8 cellular contexts compared by ENCODE assay signal in genomic region chr16:83926726-83927397, GRCh38. TPM values are rescaled to one million over a fixed set of nuclear protein-coding genes. Genes with fewer than 3 reads are reported as not detected.
DNase-seq lines count a peak whose midpoint lies in the region; ATAC-seq, FAIRE-seq and TF ChIP-seq lines count a peak whose summit lies in the region.

No MANE protein-coding gene starts in this region.

- no peaks in the 10 kb centered on the region for H4K20me1 ChIP-seq in HepG2 (ENCODE audit: insufficient read depth, low read length)

- H2AFZ ChIP-seq in HepG2 (ENCODE audit: low read length): peak overlapping the region; percentile 71

- DNase-seq in COR-L47 (lab: John Stamatoyannopoulos, UW): peak; percentile 57
- peak; percentile 45 for DNase-seq in NCI-H2107 treated with DMSO at 0.1 percent for 48 hours (lab: John Stamatoyannopoulos, UW; ENCODE audit: unreplicated experiment)
- peak; percentile 71 to 76 for DNase-seq in activated CD4-positive, alpha-beta T cell treated with anti-CD3 and anti-CD28 coated beads, Interleukin-2, amount 50 U/mL, for 48 hours
- DNase-seq in effector CD8-positive, alpha-beta T cell (lab: John Stamatoyannopoulos, UW): peak; percentile 12
- DNase-seq in HepG2 (ENCODE audit: low spot score): peak; percentile 82
- peak; percentile 42 to 71 for DNase-seq in stimulated activated CD4-positive, alpha-beta T cell treated with anti-CD3 and anti-CD28 coated beads, Interleukin-4, amount 100 ng/mL, for 48 hours (ENCODE audit: low read depth in 2 of 2)

- H3K4me1 ChIP-seq in HepG2 (ENCODE audit: insufficient read depth, low read length): peaks cover 43% of the 10 kb centered on the region

- no TSS peak for BruUV-seq in HepG2 (replicated peaks; lab: Mats Ljungman, UMichigan)

- WGBS in HepG2 (ENCODE audit: low lambda C conversion rate): 11% methylated on average over 32 of the region's 35 CpGs

- ATAC-seq in GM21576 (IDR thresholded peaks at IDR 0.05; ENCODE audit: unreplicated experiment) (peak; percentile 57), HepG2 (peak; percentile 83), HG03378 (IDR thresholded peaks at IDR 0.05; ENCODE audit: unreplicated experiment) (no peak)

- H3K9ac ChIP-seq in HepG2 (ENCODE audit: insufficient read depth, low read depth, low read length): peak overlapping the region; percentile 26

- H3K9me3 ChIP-seq in HepG2 (ENCODE audit: low read length): no peaks in the 10 kb centered on the region

- in situ Hi-C loops in HepG2 (cut with HindIII; ENCODE audit: extremely low pct_ligation_motif_present, low pct_unique_long_range_greater_than_20kb): loop anchor here (10.0 kb wide), 1 partner anchor 118 kb away; the partner anchor contains the start of gene SLC38A8

- peak in 1 of 2 experiments; percentile 68; a peak in 1 of 4 replicates for TF ChIP-seq EP300 in HepG2 (IDR thresholded peaks at IDR 0.05; ENCODE audit: low read depth in 2 of 2, low read length in 2 of 2)
- TF ChIP-seq EP300 in HepG2 (CRISPR knock-in tag; IDR thresholded peaks at IDR 0.05; ENCODE audit: borderline replicate concordance): no peak

- intact Hi-C loops in HepG2 (cut with micrococcal nuclease; ENCODE audit: unreplicated experiment): loop anchor here (1.0 kb wide), 3 partner anchors 27 to 138 kb away; no protein-coding TSS in a partner anchor

- peak; percentile 97 for TF ChIP-seq CTCF in HepG2 (CRISPR knock-in tag; IDR thresholded peaks at IDR 0.05)

- TF ChIP-seq POLR2A in HepG2 (IDR thresholded peaks at IDR 0.05; ENCODE audit: insufficient read depth in 1 of 2, low read depth in 2 of 2, low read length in 2 of 2): no peak

- FAIRE-seq in HepG2 (lab: Jason Lieb, UNC): peak; percentile 84

- H3K4me3 ChIP-seq in HepG2 (replicated peaks in 1 of 3; ENCODE audit: insufficient read depth in 1 of 3, low read depth in 2 of 3, low read length in 3 of 3): peak overlapping the region; percentile 20 to 69 (median 47)

- no peak overlapping the region for H3K27ac ChIP-seq in HepG2 (ENCODE audit: extremely low read length, insufficient read depth, low read length)

- CTCF ChIA-PET in HepG2 (lab: Yijun Ruan, JAX; ENCODE audit: low intra/inter-chr PET ratio, low total read pairs): interaction anchor here (1.6 to 3.0 kb wide), 4 partner anchors 28 to 138 kb away, joined by 9 to 31 read pairs (median 16); partner anchors contain the start of gene OSGIN1

- H3K36me3 ChIP-seq in HepG2 (replicated peaks in 1 of 2; ENCODE audit: control insufficient read depth in 1 of 2, insufficient read depth in 2 of 2, low read length in 2 of 2): no peaks in the 10 kb centered on the region

- POLR2A ChIA-PET in HepG2 (lab: Yijun Ruan, JAX): interaction anchor here (0.9 to 5.4 kb wide), 4 partner anchors 16 to 29 kb away, joined by 4 to 46 read pairs (median 5); partner anchors contain the start of gene OSGIN1

- peak overlapping the region; percentile 91 for H3K4me2 ChIP-seq in HepG2 (ENCODE audit: low read depth, low read length)

- peaks cover 3 to 21% of the 10 kb centered on the region in 2 experiments; a peak in 4 of 5 replicates for H3K27me3 ChIP-seq in HepG2 (ENCODE audit: control insufficient read depth in 1 of 2, insufficient read depth in 2 of 2, low read length in 2 of 2)

- peak; percentile 97 for TF ChIP-seq RAD21 in HepG2 (CRISPR knock-in tag; IDR thresholded peaks at IDR 0.05)

- no peaks in the 10 kb centered on the region for H3K79me2 ChIP-seq in HepG2 (ENCODE audit: insufficient read depth, low read length)

TF ChIP-seq in HepG2, 621 proteins besides CTCF, POLR2A, EP300 and RAD21 (continues in another document):
- TF ChIP-seq ZNF674 (CRISPR knock-in tag; IDR thresholded peaks at IDR 0.05; ENCODE audit: low read depth): no peak
- TF ChIP-seq ZNF337 (CRISPR knock-in tag; IDR thresholded peaks at IDR 0.05; ENCODE audit: borderline replicate concordance, low read depth): no peak

RNA-seq across cellular contexts. Expression of gene OSGIN1, which starts 26.2 kb away (rescaled TPM):
- total RNA-seq in HepG2 (2016; rRNA removed; fragmentation: Illumina TruSeq; extraction: Trizol): 18.1 and 27.1 TPM in 2 replicates
- total RNA-seq in HepG2 (2016; cell fraction: cytosol; rRNA removed; fragmentation: Illumina TruSeq; extraction: Trizol; ENCODE audit: low read depth): 11.4 and 11.5 TPM in 2 replicates
- 18.2 and 24.7 TPM in 2 replicates for total RNA-seq in HepG2 (2016; cell fraction: insoluble cytoplasmic fraction; rRNA removed; fragmentation: Illumina TruSeq; extraction: Trizol)
- total RNA-seq in HepG2 (2016; cell fraction: membrane; rRNA removed; fragmentation: Illumina TruSeq; extraction: Trizol): 21.9 and 22.1 TPM in 2 replicates
- 32.7 and 36.4 TPM in 2 replicates for total RNA-seq in HepG2 (2016; cell fraction: nucleus; rRNA removed; fragmentation: Illumina TruSeq; extraction: Trizol)
- polyA plus RNA-seq in HepG2 (2011; rRNA removed): 20.5 and 26.5 TPM in 2 replicates
- 14.6 and 23.2 TPM in 2 replicates for polyA plus RNA-seq in HepG2 (2011; cell fraction: cytosol; rRNA removed)
- 50.0 and 59.1 TPM in 2 replicates for polyA plus RNA-seq in HepG2 (2011; cell fraction: nucleus; rRNA removed)
- polyA plus RNA-seq in HepG2 (2012): 20.8 and 24.1 TPM in 2 replicates
- polyA plus RNA-seq in HepG2 (2016; cell fraction: cytosol; fragmentation: Illumina TruSeq; extraction: Trizol; ENCODE audit: low read depth): 5.0 and 5.2 TPM in 2 replicates
- 24.2 and 30.6 TPM in 2 replicates for polyA plus RNA-seq in HepG2 (2016; cell fraction: insoluble cytoplasmic fraction; fragmentation: Illumina TruSeq; extraction: Trizol; ENCODE audit: low read depth)
- polyA plus RNA-seq in HepG2 (2016; cell fraction: membrane; fragmentation: Illumina TruSeq; extraction: Trizol; ENCODE audit: low read depth): 6.9 and 8.0 TPM in 2 replicates
- 47.7 and 49.4 TPM in 2 replicates for polyA plus RNA-seq in HepG2 (2016; cell fraction: nucleus; fragmentation: Illumina TruSeq; extraction: Trizol; ENCODE audit: insufficient read depth, low read depth)
- 5.0 and 29.3 TPM in 2 replicates for polyA minus RNA-seq in HepG2 (2011; rRNA and poly(A)+ RNA removed; ENCODE audit: low replicate concordance)
- 11.4 and 16.2 TPM in 2 replicates for polyA minus RNA-seq in HepG2 (2011; cell fraction: cytosol; rRNA and poly(A)+ RNA removed)
- 49.3 and 51.1 TPM in 2 replicates for polyA minus RNA-seq in HepG2 (2011; cell fraction: nucleus; rRNA and poly(A)+ RNA removed)

RNA-seq across cellular contexts. Expression of gene MLYCD, which starts 27.9 kb away (rescaled TPM):
- 2.8 and 4.0 TPM in 2 replicates for total RNA-seq in HepG2 (2016; rRNA removed; fragmentation: Illumina TruSeq; extraction: Trizol)
- 0.79 and 0.91 TPM in 2 replicates for total RNA-seq in HepG2 (2016; cell fraction: cytosol; rRNA removed; fragmentation: Illumina TruSeq; extraction: Trizol; ENCODE audit: low read depth)
- 2.6 and 3.4 TPM in 2 replicates for total RNA-seq in HepG2 (2016; cell fraction: insoluble cytoplasmic fraction; rRNA removed; fragmentation: Illumina TruSeq; extraction: Trizol)
- 1.7 and 1.9 TPM in 2 replicates for total RNA-seq in HepG2 (2016; cell fraction: membrane; rRNA removed; fragmentation: Illumina TruSeq; extraction: Trizol)
- total RNA-seq in HepG2 (2016; cell fraction: nucleus; rRNA removed; fragmentation: Illumina TruSeq; extraction: Trizol): 3.8 and 4.8 TPM in 2 replicates
- polyA plus RNA-seq in HepG2 (2011; rRNA removed): 1.8 and 2.0 TPM in 2 replicates
- polyA plus RNA-seq in HepG2 (2011; cell fraction: cytosol; rRNA removed): 1.4 and 1.5 TPM in 2 replicates
- polyA plus RNA-seq in HepG2 (2011; cell fraction: nucleus; rRNA removed): 5.0 and 5.9 TPM in 2 replicates
- 1.5 and 2.0 TPM in 2 replicates for polyA plus RNA-seq in HepG2 (2012)
- 0.28 and 0.36 TPM in 2 replicates for polyA plus RNA-seq in HepG2 (2016; cell fraction: cytosol; fragmentation: Illumina TruSeq; extraction: Trizol; ENCODE audit: low read depth)
- polyA plus RNA-seq in HepG2 (2016; cell fraction: insoluble cytoplasmic fraction; fragmentation: Illumina TruSeq; extraction: Trizol; ENCODE audit: low read depth): 3.1 and 3.6 TPM in 2 replicates
- polyA plus RNA-seq in HepG2 (2016; cell fraction: membrane; fragmentation: Illumina TruSeq; extraction: Trizol; ENCODE audit: low read depth): 0.69 and 0.76 TPM in 2 replicates
- 4.2 and 4.4 TPM in 2 replicates for polyA plus RNA-seq in HepG2 (2016; cell fraction: nucleus; fragmentation: Illumina TruSeq; extraction: Trizol; ENCODE audit: insufficient read depth, low read depth)
- polyA minus RNA-seq in HepG2 (2011; rRNA and poly(A)+ RNA removed; ENCODE audit: low replicate concordance): 1.8 and 5.1 TPM in 2 replicates
- 0.79 and 1.4 TPM in 2 replicates for polyA minus RNA-seq in HepG2 (2011; cell fraction: cytosol; rRNA and poly(A)+ RNA removed)
- polyA minus RNA-seq in HepG2 (2011; cell fraction: nucleus; rRNA and poly(A)+ RNA removed): 8.5 and 8.8 TPM in 2 replicates

RNA-seq across cellular contexts. Expression of gene NECAB2, which starts 41.2 kb away (rescaled TPM):
- 0.49 TPM in 1 of 2 replicates, not detected in the other for total RNA-seq in HepG2 (2016; rRNA removed; fragmentation: Illumina TruSeq; extraction: Trizol)
- not detected in 2 replicates for total RNA-seq in HepG2 (2016; cell fraction: cytosol; rRNA removed; fragmentation: Illumina TruSeq; extraction: Trizol; ENCODE audit: low read depth)
- total RNA-seq in HepG2 (2016; cell fraction: insoluble cytoplasmic fraction; rRNA removed; fragmentation: Illumina TruSeq; extraction: Trizol): not detected in 2 replicates
- total RNA-seq in HepG2 (2016; cell fraction: membrane; rRNA removed; fragmentation: Illumina TruSeq; extraction: Trizol): not detected in 2 replicates
- not detected in 2 replicates for total RNA-seq in HepG2 (2016; cell fraction: nucleus; rRNA removed; fragmentation: Illumina TruSeq; extraction: Trizol)
- 0.21 TPM in 1 of 2 replicates, not detected in the other for polyA plus RNA-seq in HepG2 (2011; rRNA removed)
- polyA plus RNA-seq in HepG2 (2011; cell fraction: cytosol; rRNA removed): 0.05 TPM in 1 of 2 replicates, not detected in the other
- 0.77 and 1.2 TPM in 2 replicates for polyA plus RNA-seq in HepG2 (2011; cell fraction: nucleus; rRNA removed)
- polyA plus RNA-seq in HepG2 (2012): not detected in 2 replicates
- not detected in 2 replicates for polyA plus RNA-seq in HepG2 (2016; cell fraction: cytosol; fragmentation: Illumina TruSeq; extraction: Trizol; ENCODE audit: low read depth)
- not detected in 2 replicates for polyA plus RNA-seq in HepG2 (2016; cell fraction: insoluble cytoplasmic fraction; fragmentation: Illumina TruSeq; extraction: Trizol; ENCODE audit: low read depth)
- not detected in 2 replicates for polyA plus RNA-seq in HepG2 (2016; cell fraction: membrane; fragmentation: Illumina TruSeq; extraction: Trizol; ENCODE audit: low read depth)
- polyA plus RNA-seq in HepG2 (2016; cell fraction: nucleus; fragmentation: Illumina TruSeq; extraction: Trizol; ENCODE audit: insufficient read depth, low read depth): not detected in 2 replicates
- 0.21 TPM in 1 of 2 replicates, not detected in the other for polyA minus RNA-seq in HepG2 (2011; rRNA and poly(A)+ RNA removed; ENCODE audit: low replicate concordance)
- polyA minus RNA-seq in HepG2 (2011; cell fraction: cytosol; rRNA and poly(A)+ RNA removed): not detected in 2 replicates
- 0.62 TPM in 1 of 2 replicates, not detected in the other for polyA minus RNA-seq in HepG2 (2011; cell fraction: nucleus; rRNA and poly(A)+ RNA removed)

Comparison
In these comparisons a context has a peak if more than half of its experiments do, and no peak if none do; other contexts are left out.
1. DNase-seq: peak in every context shown above with its lines; median percentile 82 in HepG2; 74 in activated CD4-positive, alpha-beta T cell treated with anti-CD3 and anti-CD28 coated beads, Interleukin-2, amount 50 U/mL, for 48 hours; 57 in COR-L47; 56 in stimulated activated CD4-positive, alpha-beta T cell treated with anti-CD3 and anti-CD28 coated beads, Interleukin-4, amount 100 ng/mL, for 48 hours; 45 in NCI-H2107 treated with DMSO at 0.1 percent for 48 hours; 12 in effector CD8-positive, alpha-beta T cell.